19 cellular contexts compared by ENCODE assay signal in genomic region chr9:28961625-28962024, GRCh38.
"Had no signal": no experiment of that assay in that cellular context is flagged by ENCODE, and none has a peak within 500 bp of the region (broad histone marks: within the 10 kb centered on the region; RNA-seq: fewer than 3 reads in every experiment).

No MANE protein-coding gene starts in this region.

- H3K36me3 ChIP-seq: colonic mucosa, spleen had no signal

- H3K9me3 Mint-ChIP-seq: naive B cell; stimulated activated naive B cell treated with anti-CD40 and anti-IgM and Interleukin-4, amounts not matched to agents 10 μg/mL and 1 μg/mL and 100 μg/mL, for 72 hours; stimulated activated naive CD8-positive, alpha-beta T cell treated with anti-CD3 and anti-CD28 coated beads, Interleukin-15, amount 100 ng/mL, for 72 hours had no signal

- H3K4me1 Mint-ChIP-seq: naive B cell; stimulated activated naive B cell treated with anti-CD40 and anti-IgM and Interleukin-4, amounts not matched to agents 10 μg/mL and 1 μg/mL and 100 μg/mL, for 72 hours; stimulated activated naive CD8-positive, alpha-beta T cell treated with anti-CD3 and anti-CD28 coated beads, Interleukin-15, amount 100 ng/mL, for 72 hours had no signal

- H3K27me3 ChIP-seq: colonic mucosa, hepatocyte, spleen had no signal

- H3K4me1 ChIP-seq: colonic mucosa, spleen had no signal

- H3K4me3 ChIP-seq: colonic mucosa, hepatocyte, lung, spleen had no signal

- ATAC-seq: left colon; left ventricle myocardium superior; sciatic nerve; stimulated activated naive B cell treated with anti-CD40 and anti-IgM and Interleukin-4, amounts not matched to agents 10 μg/mL and 1 μg/mL and 100 μg/mL, for 72 hours; stimulated activated naive CD8-positive, alpha-beta T cell treated with anti-CD3 and anti-CD28 coated beads, Interleukin-15, amount 100 ng/mL, for 72 hours had no signal

- H3K79me2 ChIP-seq: hepatocyte had no signal

- H3K4me2 ChIP-seq: hepatocyte had no signal

- DNase-seq: colonic mucosa; dermis blood vessel endothelial cell; foreskin melanocyte; head of caudate nucleus; left colon; left ventricle myocardium superior; mesenchymal stem cell; naive B cell; posterior cingulate gyrus; spleen; stimulated activated CD4-positive, alpha-beta T cell treated with anti-CD3 and anti-CD28 coated beads, Interleukin-15, amount 100 ng/mL, for 24 hours; stimulated activated CD4-positive, alpha-beta T cell treated with anti-CD3 and anti-CD28 coated beads, Interleukin-1b, Interleukin-23, amount 100 ng/mL, for 48 hours; stimulated activated CD4-positive, alpha-beta T cell treated with anti-CD3 and anti-CD28 coated beads, Interleukin-4, amount 100 ng/mL, for 4 hours; stimulated activated naive B cell treated with anti-CD40 and anti-IgM and Interleukin-4, amounts not matched to agents 10 μg/mL and 1 μg/mL and 100 μg/mL, for 72 hours; stimulated activated naive CD8-positive, alpha-beta T cell treated with anti-CD3 and anti-CD28 coated beads, Interleukin-15, amount 100 ng/mL, for 72 hours; trophoblast cell had no signal

- H3K27ac Mint-ChIP-seq: naive B cell; stimulated activated naive B cell treated with anti-CD40 and anti-IgM and Interleukin-4, amounts not matched to agents 10 μg/mL and 1 μg/mL and 100 μg/mL, for 72 hours; stimulated activated naive CD8-positive, alpha-beta T cell treated with anti-CD3 and anti-CD28 coated beads, Interleukin-15, amount 100 ng/mL, for 72 hours had no signal

- H3K27me3 Mint-ChIP-seq: naive B cell; stimulated activated naive B cell treated with anti-CD40 and anti-IgM and Interleukin-4, amounts not matched to agents 10 μg/mL and 1 μg/mL and 100 μg/mL, for 72 hours; stimulated activated naive CD8-positive, alpha-beta T cell treated with anti-CD3 and anti-CD28 coated beads, Interleukin-15, amount 100 ng/mL, for 72 hours had no signal

- H3K27ac ChIP-seq: colonic mucosa, hepatocyte, spleen had no signal

- H3K36me3 Mint-ChIP-seq: naive B cell; stimulated activated naive B cell treated with anti-CD40 and anti-IgM and Interleukin-4, amounts not matched to agents 10 μg/mL and 1 μg/mL and 100 μg/mL, for 72 hours had no signal

- H3K4me3 Mint-ChIP-seq: naive B cell; stimulated activated naive B cell treated with anti-CD40 and anti-IgM and Interleukin-4, amounts not matched to agents 10 μg/mL and 1 μg/mL and 100 μg/mL, for 72 hours; stimulated activated naive CD8-positive, alpha-beta T cell treated with anti-CD3 and anti-CD28 coated beads, Interleukin-15, amount 100 ng/mL, for 72 hours had no signal
